ENCODE assay signal across 8 cellular contexts in the genomic region with DNA sequence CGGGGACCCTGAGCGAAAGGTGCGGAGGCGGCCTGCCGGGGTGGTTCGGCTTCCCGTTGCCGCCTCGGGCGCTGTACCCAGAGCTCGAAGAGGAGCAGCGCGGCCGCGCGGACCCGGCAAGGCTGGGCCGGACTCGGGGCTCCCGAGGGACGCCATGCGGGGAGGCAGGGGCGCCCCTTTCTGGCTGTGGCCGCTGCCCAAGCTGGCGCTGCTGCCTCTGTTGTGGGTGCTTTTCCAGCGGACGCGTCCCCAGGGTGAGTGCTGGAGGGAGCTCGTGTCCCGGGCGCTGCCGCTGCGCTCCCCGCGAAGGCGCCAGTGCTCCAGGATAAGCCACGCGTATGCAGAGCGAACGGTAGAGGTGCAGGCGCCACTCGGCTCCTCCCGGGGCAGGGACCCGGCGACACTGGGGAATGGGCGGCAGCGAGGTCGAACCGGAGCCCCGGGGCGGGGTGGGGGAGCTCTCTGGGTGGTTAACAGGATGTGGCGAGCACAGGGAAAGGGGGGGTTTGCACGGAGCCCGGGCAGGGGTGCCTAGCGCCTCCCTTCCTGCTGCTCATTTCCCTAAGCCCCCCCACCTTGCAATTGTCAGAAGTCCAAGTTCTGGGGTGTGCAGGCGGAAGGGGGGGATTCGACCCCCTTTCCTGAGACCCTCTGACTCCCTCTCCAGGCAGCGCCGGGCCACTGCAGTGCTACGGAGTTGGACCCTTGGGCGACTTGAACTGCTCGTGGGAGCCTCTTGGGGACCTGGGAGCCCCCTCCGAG. TPM values are rescaled to one million over a fixed set of nuclear protein-coding genes. Genes with fewer than 3 reads are reported as not detected.
A peak's percentile ranks its signal among the peaks of the same experiment; 100 is the strongest.
DNase-seq lines count a peak whose midpoint lies in the region; ATAC-seq, FAIRE-seq and TF ChIP-seq lines count a peak whose summit lies in the region.

A gene (plus strand): TSS at position 44 of the 762 bp plus-strand sequence. CDS start 111 bp downstream, at position 155.

- TF ChIP-seq CTCF in WI38 (IDR thresholded peaks at IDR 0.05; ENCODE audit: low read depth, low read length), result peak; percentile 78
- TF ChIP-seq CTCF in bronchial epithelial cell (IDR thresholded peaks at IDR 0.05; ENCODE audit: insufficient read depth, low read length, severe bottlenecking), result peak; percentile 55

- no peaks in the 10 kb centered on the region for H3K36me3 ChIP-seq in bronchial epithelial cell (ENCODE audit: control insufficient read depth, insufficient read depth, low read length)

- FAIRE-seq in bronchial epithelial cell (lab: Jason Lieb, UNC), result no peak

- peak; percentile 49 for ATAC-seq in GM21576 (IDR thresholded peaks at IDR 0.05; ENCODE audit: unreplicated experiment)

- no peaks in the 10 kb centered on the region for H3K27me3 ChIP-seq in bronchial epithelial cell (ENCODE audit: control insufficient read depth, insufficient read depth, low read length)

- in situ Hi-C loops in Caki2 (cut with HindIII; ENCODE audit: low pct_unique_long_range_greater_than_20kb, low sequenced_read_pairs), result no loop called here

- peak within 1 kb of the TSS; percentile 66 for H3K4me3 ChIP-seq in WI38 (ENCODE audit: low read depth, low read length)
- H3K4me3 ChIP-seq in bronchial epithelial cell (ENCODE audit: low read depth, low read length), result peak within 1 kb of the TSS; percentile 52

- DNase-seq in Caki2 (ENCODE audit: low read depth), result peak; percentile 73
- peak; percentile 18 for DNase-seq in NCI-H128 (lab: John Stamatoyannopoulos, UW; ENCODE audit: unreplicated experiment)
- DNase-seq in bronchial epithelial cell (ENCODE audit: low read depth), result peak; percentile 13
- DNase-seq in kidney glomerular epithelial cell (lab: John Stamatoyannopoulos, UW), result peak; percentile 10
- DNase-seq in stimulated activated CD4-positive, alpha-beta T cell treated with anti-CD3 and anti-CD28 coated beads, Interleukin-1b, Interleukin-23, amount 100 ng/mL, for 48 hours, result peak; percentile 67
- DNase-seq in NCI-H774 (lab: John Stamatoyannopoulos, UW), result no peak

RNA-seq across cellular contexts. Expression of the gene that starts here (rescaled TPM):
- total RNA-seq in Caki2 (2014; rRNA removed; shearing (Covaris generic); ENCODE audit: low replicate concordance), result 8.6 and 15.6 TPM in 2 replicates
- 0.26 TPM in 2 replicates for total RNA-seq in bronchial epithelial cell

Comparison
In these comparisons a context has a peak if more than half of its experiments do, and no peak if none do; other contexts are left out.
1. Peak in DNase-seq and H3K4me3 ChIP-seq in bronchial epithelial cell; RNA of the gene not detected or under 1 TPM.